ENCODE assay signal across 1 cellular context in genomic region chrX:39729834-39730670, GRCh38.
TF ChIP-seq lines count a peak whose summit lies in the region.

No MANE protein-coding gene starts in this region.

TF ChIP-seq in H1, 55 proteins besides CTCF, POLR2A, EP300 and RAD21 (continued from another document):
- TF ChIP-seq, protein P1, sequence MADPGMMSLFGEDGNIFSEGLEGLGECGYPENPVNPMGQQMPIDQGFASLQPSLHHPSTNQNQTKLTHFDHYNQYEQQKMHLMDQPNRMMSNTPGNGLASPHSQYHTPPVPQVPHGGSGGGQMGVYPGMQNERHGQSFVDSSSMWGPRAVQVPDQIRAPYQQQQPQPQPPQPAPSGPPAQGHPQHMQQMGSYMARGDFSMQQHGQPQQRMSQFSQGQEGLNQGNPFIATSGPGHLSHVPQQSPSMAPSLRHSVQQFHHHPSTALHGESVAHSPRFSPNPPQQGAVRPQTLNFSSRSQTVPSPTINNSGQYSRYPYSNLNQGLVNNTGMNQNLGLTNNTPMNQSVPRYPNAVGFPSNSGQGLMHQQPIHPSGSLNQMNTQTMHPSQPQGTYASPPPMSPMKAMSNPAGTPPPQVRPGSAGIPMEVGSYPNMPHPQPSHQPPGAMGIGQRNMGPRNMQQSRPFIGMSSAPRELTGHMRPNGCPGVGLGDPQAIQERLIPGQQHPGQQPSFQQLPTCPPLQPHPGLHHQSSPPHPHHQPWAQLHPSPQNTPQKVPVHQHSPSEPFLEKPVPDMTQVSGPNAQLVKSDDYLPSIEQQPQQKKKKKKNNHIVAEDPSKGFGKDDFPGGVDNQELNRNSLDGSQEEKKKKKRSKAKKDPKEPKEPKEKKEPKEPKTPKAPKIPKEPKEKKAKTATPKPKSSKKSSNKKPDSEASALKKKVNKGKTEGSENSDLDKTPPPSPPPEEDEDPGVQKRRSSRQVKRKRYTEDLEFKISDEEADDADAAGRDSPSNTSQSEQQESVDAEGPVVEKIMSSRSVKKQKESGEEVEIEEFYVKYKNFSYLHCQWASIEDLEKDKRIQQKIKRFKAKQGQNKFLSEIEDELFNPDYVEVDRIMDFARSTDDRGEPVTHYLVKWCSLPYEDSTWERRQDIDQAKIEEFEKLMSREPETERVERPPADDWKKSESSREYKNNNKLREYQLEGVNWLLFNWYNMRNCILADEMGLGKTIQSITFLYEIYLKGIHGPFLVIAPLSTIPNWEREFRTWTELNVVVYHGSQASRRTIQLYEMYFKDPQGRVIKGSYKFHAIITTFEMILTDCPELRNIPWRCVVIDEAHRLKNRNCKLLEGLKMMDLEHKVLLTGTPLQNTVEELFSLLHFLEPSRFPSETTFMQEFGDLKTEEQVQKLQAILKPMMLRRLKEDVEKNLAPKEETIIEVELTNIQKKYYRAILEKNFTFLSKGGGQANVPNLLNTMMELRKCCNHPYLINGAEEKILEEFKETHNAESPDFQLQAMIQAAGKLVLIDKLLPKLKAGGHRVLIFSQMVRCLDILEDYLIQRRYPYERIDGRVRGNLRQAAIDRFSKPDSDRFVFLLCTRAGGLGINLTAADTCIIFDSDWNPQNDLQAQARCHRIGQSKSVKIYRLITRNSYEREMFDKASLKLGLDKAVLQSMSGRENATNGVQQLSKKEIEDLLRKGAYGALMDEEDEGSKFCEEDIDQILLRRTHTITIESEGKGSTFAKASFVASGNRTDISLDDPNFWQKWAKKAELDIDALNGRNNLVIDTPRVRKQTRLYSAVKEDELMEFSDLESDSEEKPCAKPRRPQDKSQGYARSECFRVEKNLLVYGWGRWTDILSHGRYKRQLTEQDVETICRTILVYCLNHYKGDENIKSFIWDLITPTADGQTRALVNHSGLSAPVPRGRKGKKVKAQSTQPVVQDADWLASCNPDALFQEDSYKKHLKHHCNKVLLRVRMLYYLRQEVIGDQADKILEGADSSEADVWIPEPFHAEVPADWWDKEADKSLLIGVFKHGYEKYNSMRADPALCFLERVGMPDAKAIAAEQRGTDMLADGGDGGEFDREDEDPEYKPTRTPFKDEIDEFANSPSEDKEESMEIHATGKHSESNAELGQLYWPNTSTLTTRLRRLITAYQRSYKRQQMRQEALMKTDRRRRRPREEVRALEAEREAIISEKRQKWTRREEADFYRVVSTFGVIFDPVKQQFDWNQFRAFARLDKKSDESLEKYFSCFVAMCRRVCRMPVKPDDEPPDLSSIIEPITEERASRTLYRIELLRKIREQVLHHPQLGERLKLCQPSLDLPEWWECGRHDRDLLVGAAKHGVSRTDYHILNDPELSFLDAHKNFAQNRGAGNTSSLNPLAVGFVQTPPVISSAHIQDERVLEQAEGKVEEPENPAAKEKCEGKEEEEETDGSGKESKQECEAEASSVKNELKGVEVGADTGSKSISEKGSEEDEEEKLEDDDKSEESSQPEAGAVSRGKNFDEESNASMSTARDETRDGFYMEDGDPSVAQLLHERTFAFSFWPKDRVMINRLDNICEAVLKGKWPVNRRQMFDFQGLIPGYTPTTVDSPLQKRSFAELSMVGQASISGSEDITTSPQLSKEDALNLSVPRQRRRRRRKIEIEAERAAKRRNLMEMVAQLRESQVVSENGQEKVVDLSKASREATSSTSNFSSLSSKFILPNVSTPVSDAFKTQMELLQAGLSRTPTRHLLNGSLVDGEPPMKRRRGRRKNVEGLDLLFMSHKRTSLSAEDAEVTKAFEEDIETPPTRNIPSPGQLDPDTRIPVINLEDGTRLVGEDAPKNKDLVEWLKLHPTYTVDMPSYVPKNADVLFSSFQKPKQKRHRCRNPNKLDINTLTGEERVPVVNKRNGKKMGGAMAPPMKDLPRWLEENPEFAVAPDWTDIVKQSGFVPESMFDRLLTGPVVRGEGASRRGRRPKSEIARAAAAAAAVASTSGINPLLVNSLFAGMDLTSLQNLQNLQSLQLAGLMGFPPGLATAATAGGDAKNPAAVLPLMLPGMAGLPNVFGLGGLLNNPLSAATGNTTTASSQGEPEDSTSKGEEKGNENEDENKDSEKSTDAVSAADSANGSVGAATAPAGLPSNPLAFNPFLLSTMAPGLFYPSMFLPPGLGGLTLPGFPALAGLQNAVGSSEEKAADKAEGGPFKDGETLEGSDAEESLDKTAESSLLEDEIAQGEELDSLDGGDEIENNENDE (IDR thresholded peaks at IDR 0.05; ENCODE audit: insufficient replicate concordance, low read length): no peak
- TF ChIP-seq RBBP5 (IDR thresholded peaks at IDR 0.05; ENCODE audit: borderline replicate concordance, low read depth, low read length): no peak
